Comparison of ENCODE assay signal across 24 cellular contexts in genomic region chr5:25763781-25764180, GRCh38.
DNase-seq lines count a peak whose midpoint lies in the region; ATAC-seq, FAIRE-seq and TF ChIP-seq lines count a peak whose summit lies in the region.
"Had no signal": no experiment of that assay in that cellular context is flagged by ENCODE, and none has a peak within 500 bp of the region (broad histone marks: within the 10 kb centered on the region; RNA-seq: fewer than 3 reads in every experiment).

No MANE protein-coding gene starts in this region.

- H3K27me3 ChIP-seq in Karpas-422 (ENCODE audit: low read length) (no peaks in the 10 kb centered on the region), neural cell (ENCODE audit: insufficient read depth, low read depth, low read length) (no peaks in the 10 kb centered on the region)
- H3K27me3 ChIP-seq: BLaER1, SJSA1 had no signal

- no peak for DNase-seq in A549 (ENCODE audit: low read depth in 1 of 2, low spot score in 1 of 2)
- peak; percentile 6 for DNase-seq in Karpas-422
- DNase-seq in NCI-H748 treated with DMSO at 0.1 percent for 48 hours (lab: John Stamatoyannopoulos, UW), result peak; percentile 34
- DNase-seq in NCI-H2227 (lab: John Stamatoyannopoulos, UW; ENCODE audit: unreplicated experiment), result no peak
- DNase-seq: CD4-positive, CD25-positive, alpha-beta regulatory T cell; NCI-H1092 treated with DMSO at 0.1 percent for 48 hours; NCI-H1436 treated with DMSO at 0.1 percent for 48 hours; NCI-H187 treated with DMSO at 0.1 percent for 48 hours; NCI-H2171; NCI-H345; NCI-H510A treated with DMSO at 0.1 percent for 48 hours; NCI-H774; NK-92 treated with Interleukin-12 subunit alpha and Interleukin-12 subunit beta, amount 100 ng/mL, for 24 hours; Right ventricle myocardium superior; RPMI8226; T-helper 1 cell had no signal

- no peak for TF ChIP-seq POLR2A in A549 (IDR thresholded peaks at IDR 0.05; ENCODE audit: low read length)

- H3K79me2 ChIP-seq in Karpas-422 (ENCODE audit: low read length) (no peaks in the 10 kb centered on the region), neural cell (replicated peaks; ENCODE audit: insufficient read depth, low read length) (no peaks in the 10 kb centered on the region)

- H3K27ac ChIP-seq in A549, result no peak overlapping the region
- H3K27ac ChIP-seq in Karpas-422 (ENCODE audit: low read length), result no peak overlapping the region
- H3K27ac ChIP-seq in neural cell (ENCODE audit: low read length), result no peak overlapping the region
- H3K27ac ChIP-seq: BLaER1, SJSA1 had no signal

- no peak for TF ChIP-seq CTCF in A549 (IDR thresholded peaks at IDR 0.05)
- no peak for TF ChIP-seq CTCF in neural cell (IDR thresholded peaks at IDR 0.05; ENCODE audit: poor library complexity, severe bottlenecking)

- H3K9ac ChIP-seq in Karpas-422 (ENCODE audit: low read length), result no peak overlapping the region
- H3K9ac ChIP-seq in neural cell (ENCODE audit: low read length), result no peak overlapping the region
- H3K9ac ChIP-seq: BLaER1 had no signal

- no peak for TF ChIP-seq RAD21 in A549 (conservative IDR thresholded peaks at IDR 0.05 in 1 of 2, IDR thresholded peaks at IDR 0.05 in 1 of 2)
- TF ChIP-seq RAD21 in neural cell (conservative IDR thresholded peaks at IDR 0.05), result no peak

- no peaks in the 10 kb centered on the region for H3K9me2 ChIP-seq in Karpas-422 (replicated peaks; ENCODE audit: insufficient read depth, low read length)
- H3K9me2 ChIP-seq in neural cell (ENCODE audit: insufficient read depth, low read length), result no peaks in the 10 kb centered on the region

- CTCF ChIA-PET in A549 (lab: Yijun Ruan, JAX), result no interaction called here

- H3K4me3 ChIP-seq in A549 (no peak overlapping the region), Karpas-422 (ENCODE audit: low read length) (no peak overlapping the region), neural cell (ENCODE audit: low read length) (no peak overlapping the region)
- H3K4me3 ChIP-seq: BLaER1, SJSA1 had no signal

- H3K4me2 ChIP-seq in A549, result 0 out of 3 replicates have a peak overlapping the region, but pooled peaks have one; percentile 3
- H3K4me2 ChIP-seq in Karpas-422 (ENCODE audit: low read depth, low read length, poor library complexity, severe bottlenecking), result peak overlapping the region; percentile 9
- no peak overlapping the region for H3K4me2 ChIP-seq in neural cell (ENCODE audit: low read length)
- H3K4me2 ChIP-seq: BLaER1 had no signal

- H3K9me3 ChIP-seq in A549 (no peaks in the 10 kb centered on the region), Karpas-422 (ENCODE audit: low read length) (peaks cover 7% of the 10 kb centered on the region), neural cell (ENCODE audit: low read length) (no peaks in the 10 kb centered on the region)
- H3K9me3 ChIP-seq: SJSA1 had no signal

- H2AFZ ChIP-seq in Karpas-422 (ENCODE audit: low read length) (peak overlapping the region; percentile 25; the same call in 1 of the 2 replicates), neural cell (ENCODE audit: low read depth, low read length) (no peak overlapping the region)

- TF ChIP-seq EP300 in A549 (IDR thresholded peaks at IDR 0.05), result no peak
- peak; percentile 49 for TF ChIP-seq EP300 in neural cell (conservative IDR thresholded peaks at IDR 0.05; ENCODE audit: poor library complexity, severe bottlenecking)

- H3K36me3 ChIP-seq in Karpas-422 (ENCODE audit: insufficient read depth, low read length) (no peaks in the 10 kb centered on the region), neural cell (ENCODE audit: insufficient read depth, low read length) (no peaks in the 10 kb centered on the region)
- H3K36me3 ChIP-seq: BLaER1, SJSA1 had no signal

- WGBS in A549 (ENCODE audit: missing lambda C conversion rate), result 9% methylated on average over 3 of the region's 3 CpGs

- no peak for ATAC-seq in A549
- no peak for ATAC-seq in GM21825 (IDR thresholded peaks at IDR 0.05; ENCODE audit: unreplicated experiment)
- ATAC-seq in HG03159 (IDR thresholded peaks at IDR 0.05; ENCODE audit: unreplicated experiment), result no peak
- ATAC-seq: HCT116 had no signal

- H4K20me1 ChIP-seq in Karpas-422 (ENCODE audit: insufficient read depth, low read depth, low read length), result no peaks in the 10 kb centered on the region
- no peaks in the 10 kb centered on the region for H4K20me1 ChIP-seq in neural cell (ENCODE audit: insufficient read depth)
- H4K20me1 ChIP-seq: BLaER1 had no signal

- H3K4me1 ChIP-seq in A549, result no peaks in the 10 kb centered on the region
- no peaks in the 10 kb centered on the region; the same call in 1 of the 2 replicates for H3K4me1 ChIP-seq in Karpas-422 (ENCODE audit: low read length)
- H3K4me1 ChIP-seq: BLaER1, SJSA1 had no signal

- FAIRE-seq in A549 (lab: Jason Lieb, UNC), result no peak
- FAIRE-seq: G401.6, H1 had no signal

- POLR2A ChIA-PET in A549 (lab: Yijun Ruan, JAX), result no interaction called here

- no peaks in the 10 kb centered on the region for H3F3A ChIP-seq in neural cell (ENCODE audit: insufficient read depth, low read length, poor library complexity, severe bottlenecking)

TF ChIP-seq in A549, 52 proteins besides CTCF, POLR2A, EP300 and RAD21 (continues in another document):
- TF ChIP-seq HEYL (CRISPR knock-in tag; IDR thresholded peaks at IDR 0.05) (no peak), KDM5A (IDR thresholded peaks at IDR 0.05) (no peak), PBX3 (IDR thresholded peaks at IDR 0.05) (no peak), HES2 (IDR thresholded peaks at IDR 0.05) (no peak), MAZ (IDR thresholded peaks at IDR 0.05; ENCODE audit: borderline replicate concordance, low read depth, low read length) (no peak)

TF ChIP-seq in neural cell, 6 proteins besides CTCF, POLR2A, EP300 and RAD21:
- TF ChIP-seq SMC3 (conservative IDR thresholded peaks at IDR 0.05; ENCODE audit: poor library complexity), result no peak
- no peak for TF ChIP-seq TAF1 (IDR thresholded peaks at IDR 0.05; ENCODE audit: low read depth)
- peak; percentile 60 for TF ChIP-seq POLR2AphosphoS5 (IDR thresholded peaks at IDR 0.05)
- TF ChIP-seq REST (IDR thresholded peaks at IDR 0.05; ENCODE audit: borderline replicate concordance), result no peak

Comparison
In these comparisons a context has a peak if more than half of its experiments do, and no peak if none do; other contexts are left out.
1. DNase-seq: peak in Karpas-422 (single experiment) and NCI-H748 treated with DMSO at 0.1 percent for 48 hours (single experiment); none in A549 (0 of 2) and NCI-H2227 (single experiment).